In the genomic region with DNA sequence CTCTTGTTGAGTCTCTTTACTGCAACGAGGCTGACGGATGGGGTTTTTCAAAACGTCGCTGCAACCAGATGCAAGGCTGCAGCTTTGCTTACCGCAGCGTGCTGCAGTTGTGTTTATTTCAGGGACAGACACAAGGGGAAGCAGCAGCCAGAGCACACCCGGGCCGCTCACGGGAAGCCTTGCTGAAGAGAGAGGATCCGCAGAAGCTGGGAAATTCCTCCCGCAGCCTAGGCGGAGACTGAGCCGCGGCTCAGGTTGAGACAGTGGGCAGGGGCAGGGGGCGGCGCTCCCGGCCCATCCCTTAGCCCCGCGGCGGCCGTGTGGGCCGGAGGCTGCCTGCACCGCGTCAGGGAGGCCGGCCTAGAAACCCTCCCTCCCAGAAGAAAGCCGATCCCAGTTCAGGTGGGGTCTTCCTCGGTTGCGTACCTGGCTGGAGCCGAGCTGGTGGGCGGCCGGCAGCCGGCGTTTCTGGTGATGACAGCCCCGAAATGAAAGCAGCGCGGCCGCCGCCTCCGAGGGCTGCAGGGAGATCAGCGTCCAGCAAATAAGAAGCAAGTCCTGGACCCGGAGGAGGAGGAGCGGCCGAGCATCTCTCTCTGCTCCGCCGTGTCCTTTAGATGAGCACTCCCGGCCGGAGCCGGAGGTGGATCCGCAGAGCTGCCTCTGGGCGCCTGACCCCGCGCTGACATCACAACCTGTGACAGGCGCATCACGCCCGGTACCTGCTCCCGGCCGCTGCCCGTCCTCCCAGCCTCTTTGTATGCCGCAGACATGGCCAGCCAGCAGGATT, we compare ENCODE assay signal across 8 cellular contexts. TPM values are rescaled to one million over a fixed set of nuclear protein-coding genes. Genes with fewer than 3 reads are reported as not detected.
DNase-seq lines count a peak whose midpoint lies in the region; ATAC-seq and TF ChIP-seq lines count a peak whose summit lies in the region.

A gene (plus strand): TSS at position 750 of the 790 bp plus-strand sequence. CDS start 22 bp downstream, at position 772.

- H3K4me1 ChIP-seq in HUES6 (ENCODE audit: control insufficient read depth, insufficient read depth, low read length), result peaks cover 28% of the 10 kb centered on the region
- no peaks in the 10 kb centered on the region for H3K4me1 ChIP-seq in SJCRH30
- peaks cover 0 to 47% (median 17%) of the 10 kb centered on the region in 4 donors for H3K4me1 ChIP-seq in tibial artery

- H3K4me3 ChIP-seq in HUES6 (ENCODE audit: low read depth, low read length) (peak within 1 kb of the TSS; percentile 70), SJCRH30 (peak within 1 kb of the TSS; percentile 67), tibial artery (peak within 1 kb of the TSS; percentile 83 to 84)

- H3K36me3 ChIP-seq in HUES6 (ENCODE audit: control insufficient read depth, insufficient read depth, low read length), result no peaks in the 10 kb centered on the region
- H3K36me3 ChIP-seq in SJCRH30, result no peaks in the 10 kb centered on the region
- H3K36me3 ChIP-seq in tibial artery, result no peaks in the 10 kb centered on the region

- no peaks in the 10 kb centered on the region for H3K9me3 ChIP-seq in HUES6 (ENCODE audit: control insufficient read depth, insufficient read depth, low read depth, low read length)
- no peaks in the 10 kb centered on the region for H3K9me3 ChIP-seq in SJCRH30 (replicated peaks)
- no peaks in the 10 kb centered on the region for H3K9me3 ChIP-seq in tibial artery

- TF ChIP-seq CTCF in omental fat pad (IDR thresholded peaks at IDR 0.05), result no peak
- peak in 1 of 2 experiments; percentile 13 for TF ChIP-seq CTCF in tibial artery (IDR thresholded peaks at IDR 0.05)

- peaks cover 0 to 10% of the 10 kb centered on the region in 2 donors for H3K36me3 Mint-ChIP-seq in activated naive CD4-positive, alpha-beta T cell treated with anti-CD3 and anti-CD28 coated beads, Interleukin-2, amount 50 U/mL, for 72 hours

- no peak within 1 kb of the TSS for H3K27ac ChIP-seq in HUES6 (ENCODE audit: low read depth, low read length)
- H3K27ac ChIP-seq in SJCRH30, result no peak within 1 kb of the TSS
- peak within 1 kb of the TSS; percentile 82 to 88 for H3K27ac ChIP-seq in tibial artery

- DNase-seq in DMS153 treated with DMSO at 0.1 percent for 48 hours (lab: John Stamatoyannopoulos, UW; ENCODE audit: unreplicated experiment) (peak; percentile 58), SJCRH30 (peak; percentile 69 to 79), glomerular visceral epithelial cell (ENCODE audit: extremely low spot score) (peak; percentile 53), omental fat pad (ENCODE audit: low spot score) (peak; percentile 30), tibial artery (peak; percentile 63 to 81)
- DNase-seq in activated naive CD4-positive, alpha-beta T cell treated with anti-CD3 and anti-CD28 coated beads, Interleukin-2, amount 50 U/mL, for 72 hours (ENCODE audit: low spot score in 2 of 2), result peak; percentile 46 to 70

- peak within 1 kb of the TSS; percentile 75 to 83 for H3K27ac Mint-ChIP-seq in activated naive CD4-positive, alpha-beta T cell treated with anti-CD3 and anti-CD28 coated beads, Interleukin-2, amount 50 U/mL, for 72 hours

- H3K27me3 ChIP-seq in HUES6 (ENCODE audit: control insufficient read depth, insufficient read depth, low read length) (peaks cover 14% of the 10 kb centered on the region; the same call in 1 of the 2 replicates), SJCRH30 (no peaks in the 10 kb centered on the region), tibial artery (no peaks in the 10 kb centered on the region)

- ATAC-seq in GM21447 (IDR thresholded peaks at IDR 0.05; ENCODE audit: unreplicated experiment) (peak; percentile 74), omental fat pad (ENCODE audit: low FRiP score) (peak; percentile 95)
- ATAC-seq in activated naive CD4-positive, alpha-beta T cell treated with anti-CD3 and anti-CD28 coated beads, Interleukin-2, amount 50 U/mL, for 72 hours, result peak; percentile 83 to 98

- intact Hi-C loops in tibial artery (cut with DNase I; ENCODE audit: low total_unique reads), result loop anchor here (10.0 kb wide), 1 partner anchor 84 kb away; no protein-coding TSS in a partner anchor

- H3K9me3 Mint-ChIP-seq in activated naive CD4-positive, alpha-beta T cell treated with anti-CD3 and anti-CD28 coated beads, Interleukin-2, amount 50 U/mL, for 72 hours, result no peaks in the 10 kb centered on the region

- H3K9ac ChIP-seq in HUES6 (ENCODE audit: low read length), result peak within 1 kb of the TSS; percentile 44

RNA-seq across cellular contexts. Expression of the gene that starts here (rescaled TPM):
- total RNA-seq in SJCRH30 (2014; rRNA removed; shearing (Covaris generic)), result 3.0 and 4.8 TPM in 2 replicates
- 1 to 10 TPM; 1.9 to 6.9 TPM for total RNA-seq in activated naive CD4-positive, alpha-beta T cell treated with anti-CD3 and anti-CD28 coated beads, Interleukin-2, amount 50 U/mL, for 72 hours
- 10 to 100 TPM; 21.1 to 89.7 (median 34.4) TPM for total RNA-seq in omental fat pad

Comparison
In these comparisons a context has a peak if more than half of its experiments do, and no peak if none do; other contexts are left out.
1. H3K27ac ChIP-seq: peak in tibial artery (2 of 2); none in HUES6 (single experiment) and SJCRH30 (single experiment).
2. Peak in every context shown above with its lines, with median percentiles within 50 percentile points of each other: DNase-seq, ATAC-seq and H3K4me3 ChIP-seq.